Comparison of ENCODE assay signal across 8 cellular contexts in the genomic region with DNA sequence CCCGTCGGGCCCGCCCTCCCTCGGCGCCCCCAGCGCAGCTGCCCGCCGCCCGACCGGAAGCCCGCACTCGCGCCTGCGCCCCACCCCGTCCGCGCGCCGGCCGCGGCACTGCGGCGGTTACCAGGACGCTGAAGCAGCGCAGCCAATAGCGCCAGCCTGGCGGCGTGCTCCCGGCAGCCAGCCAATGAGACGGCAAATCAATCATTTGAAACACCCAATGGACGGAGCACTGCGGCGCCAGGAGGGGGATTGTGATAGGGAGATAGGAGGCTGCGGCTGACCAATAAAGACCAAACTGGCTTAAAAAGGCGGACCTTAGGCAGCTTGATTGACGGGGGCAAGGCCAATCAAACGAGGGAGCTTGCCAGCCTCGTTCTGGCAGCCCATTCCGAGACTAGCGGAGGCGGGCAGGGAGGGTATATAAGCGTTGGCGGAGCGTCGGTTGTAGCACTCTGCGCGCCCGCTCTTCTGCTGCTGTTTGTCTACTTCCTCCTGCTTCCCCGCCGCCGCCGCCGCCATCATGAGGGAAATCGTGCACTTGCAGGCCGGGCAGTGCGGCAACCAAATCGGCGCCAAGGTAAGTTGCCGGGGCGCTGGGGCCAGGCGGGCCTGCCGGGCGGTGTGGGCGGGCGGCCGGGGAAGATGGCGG. TPM values are rescaled to one million over a fixed set of nuclear protein-coding genes. Genes with fewer than 3 reads are reported as not detected.
A peak's percentile ranks its signal among the peaks of the same experiment; 100 is the strongest.
DNase-seq lines count a peak whose midpoint lies in the region; ATAC-seq, FAIRE-seq and TF ChIP-seq lines count a peak whose summit lies in the region.

TSS of gene TUBB4B (plus strand) at position 447 of the 649 bp plus-strand sequence. CDS start at position 521, 74 bp downstream.

- intact Hi-C loops in cardiac septum (cut with DNase I) (loop anchor here (1.0 to 2.0 kb wide), 2 partner anchors 14 to 167 kb away; partner anchors contain the start of gene NELFB), transverse colon (cut with DNase I; ENCODE audit: low total_unique reads) (no loop called here)

- H3K36me3 ChIP-seq in trophoblast cell (ENCODE audit: control insufficient read depth in 1 of 2, insufficient read depth in 2 of 2, low read length in 2 of 2) = peaks cover 22 to 24% of the 10 kb centered on the region in 2 experiments
- peaks cover 0 to 5% (median 0%) of the 10 kb centered on the region in 4 donors for H3K36me3 ChIP-seq in transverse colon

- no peak within 1 kb of the TSS for H2BK12ac ChIP-seq in trophoblast cell (ENCODE audit: low read length)

- DNase-seq in GM12891 (ENCODE audit: insufficient read length, low spot score) (peak; percentile 99), NCI-H1436 treated with DMSO at 0.1 percent for 48 hours (lab: John Stamatoyannopoulos, UW) (peak; percentile 99), T-cell (peak; percentile 88 to 99 (median 98)), cardiac septum (ENCODE audit: low spot score) (peak; percentile 99), trophoblast cell (peak; percentile 99), transverse colon (peak; percentile 99)

- peak within 1 kb of the TSS; percentile 93 for H2BK120ac ChIP-seq in trophoblast cell (ENCODE audit: insufficient read depth, low read length, poor library complexity)

- peaks cover 8% of the 10 kb centered on the region for H3K79me1 ChIP-seq in trophoblast cell (ENCODE audit: low read length)

- peak within 1 kb of the TSS; percentile 96 for H3K18ac ChIP-seq in trophoblast cell (ENCODE audit: low read length)

- H3K27ac ChIP-seq in adipose tissue (ENCODE audit: low read depth, low read length) (peak within 1 kb of the TSS; percentile 52), trophoblast cell (ENCODE audit: low read depth, low read length) (peak within 1 kb of the TSS; percentile 98), transverse colon (peak within 1 kb of the TSS; percentile 99 to 100 (median 100))

- H3K79me2 ChIP-seq in trophoblast cell (ENCODE audit: control insufficient read depth, insufficient read depth, low read length, poor library complexity) = peaks cover 14% of the 10 kb centered on the region

- H3K27me3 ChIP-seq in trophoblast cell (ENCODE audit: insufficient read depth, low read length) (no peaks in the 10 kb centered on the region), transverse colon (no peaks in the 10 kb centered on the region)

- H3K23ac ChIP-seq in trophoblast cell (ENCODE audit: low read length) = no peak within 1 kb of the TSS

- peak within 1 kb of the TSS; percentile 91 for H4K12ac ChIP-seq in trophoblast cell (ENCODE audit: low read depth, low read length)

- POLR2A ChIA-PET in T-cell (lab: Charles Lee) = interaction anchor here (0.6 to 1.6 kb wide), 15 partner anchors 14 to 514 kb away, joined by 3 to 16 read pairs (median 4); partner anchors contain the start of genes CYSRT1 (in 1 of the 2), MAN1B1 (in 1 of the 2), NELFB (in 1 of the 2) and RNF208 (in 1 of the 2)

- H2AFZ ChIP-seq in trophoblast cell (ENCODE audit: insufficient read depth, low read length, poor library complexity) = peak within 1 kb of the TSS; percentile 77

- no peak for TF ChIP-seq EP300 in transverse colon (IDR thresholded peaks at IDR 0.05; ENCODE audit: low read depth)

- H3K4me3 ChIP-seq in trophoblast cell (ENCODE audit: low read depth, low read length) (peak within 1 kb of the TSS; percentile 95), transverse colon (peak within 1 kb of the TSS; percentile 67 to 95 (median 82))

- H3K9me3 Mint-ChIP-seq in T-cell = no peaks in the 10 kb centered on the region

- in situ Hi-C loops in transverse colon (cut with MboI; ENCODE audit: low pct_ligation_motif_present in 1 of 4, low pct_unique_long_range_greater_than_20kb in 1 of 4, low sequenced_read_pairs in 3 of 4) = no loop called here

- H3K9me3 ChIP-seq in trophoblast cell (ENCODE audit: insufficient read depth, low read depth, low read length) = peaks cover 3% of the 10 kb centered on the region
- no peaks in the 10 kb centered on the region for H3K9me3 ChIP-seq in transverse colon

- FAIRE-seq in GM12891 (lab: Jason Lieb, UNC) = peak; percentile 100

- H3K4me1 Mint-ChIP-seq in T-cell = peaks cover 29 to 40% (median 33%) of the 10 kb centered on the region in 3 donors

- H3K27ac Mint-ChIP-seq in T-cell = peak within 1 kb of the TSS; percentile 90 to 95

- CTCF ChIA-PET in T-cell (lab: Charles Lee) = interaction anchor here in 1 of 2 donors (0.5 to 1.6 kb wide), 11 partner anchors 15 to 399 kb away, joined by 3 to 8 read pairs (median 3); partner anchors contain the start of genes AJM1, MAN1B1 and TPRN

- ATAC-seq in HG02840 (IDR thresholded peaks at IDR 0.05; ENCODE audit: low FRiP score, unreplicated experiment) (peak; percentile 72), T-cell (replicated peaks in 1 of 4) (peak; percentile 71 to 79 (median 76))

- WGBS in adipose tissue, 3 donors = 0 to 1% (median 1%) methylated on average over 54 to 67 of the region's 67 CpGs
- WGBS in trophoblast cell (ENCODE audit: extremely low coverage, insufficient coverage, insufficient read length) = no CpG with 5 or more reads among the region's 67 CpGs
- 1% methylated on average over 56 of the region's 67 CpGs; no CpG with 5 or more reads in 1 of the 2 donors for WGBS in transverse colon (ENCODE audit: low coverage in 1 of 2), 2 donors

- H3K4me2 ChIP-seq in trophoblast cell (ENCODE audit: low read length) = peak within 1 kb of the TSS; percentile 85

- peak within 1 kb of the TSS; percentile 84 to 90 (median 85) for H3K4me3 Mint-ChIP-seq in T-cell

- H4K8ac ChIP-seq in trophoblast cell (ENCODE audit: low read depth, low read length) = peak within 1 kb of the TSS; percentile 98

- peak within 1 kb of the TSS; percentile 94 for H3K4ac ChIP-seq in trophoblast cell (ENCODE audit: low read depth, low read length)

- peaks cover 14% of the 10 kb centered on the region for H3K36me3 Mint-ChIP-seq in T-cell

- TF ChIP-seq POLR2A in GM12891 (IDR thresholded peaks at IDR 0.05; ENCODE audit: low read depth, low read length) (peak; percentile 99), transverse colon (IDR thresholded peaks at IDR 0.05) (peak; percentile 100)

- peak in 1 of 5 experiments; percentile 13 for TF ChIP-seq CTCF in transverse colon (IDR thresholded peaks at IDR 0.05)

- H3K4me1 ChIP-seq in trophoblast cell (ENCODE audit: control insufficient read depth in 1 of 2, insufficient read depth in 2 of 2, low read length in 2 of 2) = peaks cover 16 to 23% of the 10 kb centered on the region in 2 experiments
- H3K4me1 ChIP-seq in transverse colon = peaks cover 43 to 64% (median 54%) of the 10 kb centered on the region in 4 donors

- H2AK5ac ChIP-seq in trophoblast cell (ENCODE audit: low read length) = peak within 1 kb of the TSS; percentile 84

- H3K9ac ChIP-seq in trophoblast cell (ENCODE audit: low read length) = peak within 1 kb of the TSS; percentile 88

- peak within 1 kb of the TSS; percentile 93 for H2BK5ac ChIP-seq in trophoblast cell (ENCODE audit: low read depth, low read length, poor library complexity)

- peak within 1 kb of the TSS; percentile 95 for H4K91ac ChIP-seq in trophoblast cell (ENCODE audit: low read depth, low read length)

- H3K27me3 Mint-ChIP-seq in T-cell = no peaks in the 10 kb centered on the region

- peak within 1 kb of the TSS; percentile 93 for H3K14ac ChIP-seq in trophoblast cell (ENCODE audit: low read length)

TF ChIP-seq in GM12891, 5 proteins besides CTCF, POLR2A, EP300 and RAD21:
- TF ChIP-seq POU2F2 (IDR thresholded peaks at IDR 0.05; ENCODE audit: low read depth, low read length) = peak; percentile 90
- TF ChIP-seq TAF1 (IDR thresholded peaks at IDR 0.05; ENCODE audit: low read depth, low read length) = peak; percentile 99
- no peak for TF ChIP-seq SPI1 (IDR thresholded peaks at IDR 0.05; ENCODE audit: low read depth, low read length)
- TF ChIP-seq POLR2AphosphoS5 (IDR thresholded peaks at IDR 0.05; ENCODE audit: low read depth, low read length) = peak; percentile 99

RNA-seq across cellular contexts. Expression of gene TUBB4B, which starts in this region (rescaled TPM):
- polyA plus RNA-seq in GM12891 (2012; ENCODE audit: low read depth, missing spikeins) = 199 TPM
- 100 to 1,000 TPM in 2 of 5 donors, 10 to 100 TPM in 3; 50.6 to 118 (median 95.3) TPM for total RNA-seq in T-cell
- polyA plus RNA-seq in adipose tissue = 100 to 1,000 TPM in 2 of 3 donors, 10 to 100 TPM in 1; 88.8 to 317 (median 145) TPM
- 304 TPM for total RNA-seq in cardiac septum
- polyA plus RNA-seq in trophoblast cell (2013) = 432 and 443 TPM in 2 replicates
- 100 to 1,000 TPM; 223 to 390 (median 348) TPM for total RNA-seq in transverse colon

Comparison
In these comparisons a context has a peak if more than half of its experiments do, and no peak if none do; other contexts are left out.
1. Peak in every context shown above with its lines: DNase-seq, ATAC-seq, H3K4me3 ChIP-seq and H3K27ac ChIP-seq.